ENCODE assay signal across 8 cellular contexts in genomic region chr3:122415104-122415744, GRCh38. TPM values are rescaled to one million over a fixed set of nuclear protein-coding genes. Genes with fewer than 3 reads are reported as not detected.
DNase-seq lines count a peak whose midpoint lies in the region; ATAC-seq and TF ChIP-seq lines count a peak whose summit lies in the region.

No MANE protein-coding gene starts in this region.

- H3K4me3 ChIP-seq in mesodermal cell (ENCODE audit: extremely low read depth, insufficient read depth, low read length, poor library complexity, severe bottlenecking) (peak overlapping the region; percentile 95), suprapubic skin (peak overlapping the region; percentile 59)

- H3K4me3 Mint-ChIP-seq in T-helper 2 cell treated with Interferon-gamma antibody and Interleukin-4, amounts not matched to agents 5 μg/mL and 100 μg/mL, for 36 hours, result peak overlapping the region; percentile 99

- H3K27ac ChIP-seq in mesodermal cell (ENCODE audit: low read depth, low read length, severe bottlenecking) (peak overlapping the region; percentile 55), suprapubic skin (peak overlapping the region; percentile 87)

- peaks cover 32% of the 10 kb centered on the region for H3K4me1 Mint-ChIP-seq in T-helper 2 cell treated with Interferon-gamma antibody and Interleukin-4, amounts not matched to agents 5 μg/mL and 100 μg/mL, for 36 hours (ENCODE audit: low read depth)

- no peaks in the 10 kb centered on the region for H3K36me3 ChIP-seq in mesodermal cell (ENCODE audit: control insufficient read depth, insufficient read depth, low read length)
- peaks cover 7% of the 10 kb centered on the region for H3K36me3 ChIP-seq in suprapubic skin

- peaks cover 3% of the 10 kb centered on the region for H3K27me3 Mint-ChIP-seq in T-helper 2 cell treated with Interferon-gamma antibody and Interleukin-4, amounts not matched to agents 5 μg/mL and 100 μg/mL, for 36 hours (ENCODE audit: low read depth)

- WGBS in mesodermal cell (ENCODE audit: insufficient coverage in 2 of 2), 2 experiments, result 28 to 29% methylated on average over 10 of the region's 10 CpGs
- 23% methylated on average over 10 of the region's 10 CpGs for WGBS in suprapubic skin

- no peaks in the 10 kb centered on the region for H3K27me3 ChIP-seq in suprapubic skin

- H3K9me3 Mint-ChIP-seq in T-helper 2 cell treated with Interferon-gamma antibody and Interleukin-4, amounts not matched to agents 5 μg/mL and 100 μg/mL, for 36 hours, result no peaks in the 10 kb centered on the region

- no peak for TF ChIP-seq EP300 in suprapubic skin (IDR thresholded peaks at IDR 0.05)

- ATAC-seq in HG03139 (IDR thresholded peaks at IDR 0.05; ENCODE audit: unreplicated experiment), result peak; percentile 47

- no peaks in the 10 kb centered on the region for H3K4me1 ChIP-seq in mesodermal cell (ENCODE audit: control insufficient read depth, insufficient read depth, low read length, poor library complexity, severe bottlenecking)
- H3K4me1 ChIP-seq in suprapubic skin, result peaks cover 30% of the 10 kb centered on the region

- H3K9me3 ChIP-seq in mesodermal cell (ENCODE audit: control insufficient read depth, low read length) (no peaks in the 10 kb centered on the region), suprapubic skin (no peaks in the 10 kb centered on the region)

- no peak for TF ChIP-seq CTCF in suprapubic skin (IDR thresholded peaks at IDR 0.05)

- peak overlapping the region; percentile 100 for H3K27ac Mint-ChIP-seq in T-helper 2 cell treated with Interferon-gamma antibody and Interleukin-4, amounts not matched to agents 5 μg/mL and 100 μg/mL, for 36 hours

- DNase-seq in activated naive CD4-positive, alpha-beta T cell treated with Interleukin-2 at 50 U/mL for 16 hours, result peak; percentile 43
- DNase-seq in activated naive CD4-positive, alpha-beta T cell (lab: John Stamatoyannopoulos, UW), result no peak
- DNase-seq in T-helper 2 cell treated with Interferon-gamma antibody and Interleukin-4, amounts not matched to agents 5 μg/mL and 100 μg/mL, for 36 hours (ENCODE audit: low spot score), result peak; percentile 39
- DNase-seq in ecto neural progenitor cell (ENCODE audit: low spot score), result peak; percentile 50
- DNase-seq in suprapubic skin (ENCODE audit: low spot score in 2 of 2), result no peak
- DNase-seq in OCI-M1 (lab: John Stamatoyannopoulos, UW), result no peak

- peaks cover 29% of the 10 kb centered on the region for H3K36me3 Mint-ChIP-seq in T-helper 2 cell treated with Interferon-gamma antibody and Interleukin-4, amounts not matched to agents 5 μg/mL and 100 μg/mL, for 36 hours (ENCODE audit: low read depth)

- TF ChIP-seq POLR2A in suprapubic skin (IDR thresholded peaks at IDR 0.05), result no peak

RNA-seq across cellular contexts. Expression of gene WDR5B, which starts 0.6 kb away (rescaled TPM):
- polyA plus RNA-seq in mesodermal cell (2013, experiment 1 of 2), result 5.5 TPM
- polyA plus RNA-seq in mesodermal cell (2013, experiment 2 of 2), result 6.3 TPM
- total RNA-seq in suprapubic skin, result 1 to 10 TPM; 2.5 to 6.6 (median 3.9) TPM

RNA-seq across cellular contexts. Expression of gene FAM162A, which starts 31.2 kb away (rescaled TPM):
- 26.8 TPM for polyA plus RNA-seq in mesodermal cell (2013, experiment 1 of 2)
- 27.1 TPM for polyA plus RNA-seq in mesodermal cell (2013, experiment 2 of 2)
- 10 to 100 TPM; 28.6 to 40.3 (median 33.4) TPM for total RNA-seq in suprapubic skin

RNA-seq across cellular contexts. Expression of gene MIX23, which starts 32.2 kb away (rescaled TPM):
- polyA plus RNA-seq in mesodermal cell (2013, experiment 1 of 2), result 48.4 TPM
- polyA plus RNA-seq in mesodermal cell (2013, experiment 2 of 2), result 47.1 TPM
- total RNA-seq in suprapubic skin, result 10 to 100 TPM; 10.2 to 40.1 (median 22.7) TPM

Comparison
In these comparisons a context has a peak if more than half of its experiments do, and no peak if none do; other contexts are left out.
1. DNase-seq: peak in activated naive CD4-positive, alpha-beta T cell treated with Interleukin-2 at 50 U/mL for 16 hours (single experiment), T-helper 2 cell treated with Interferon-gamma antibody and Interleukin-4, amounts not matched to agents 5 μg/mL and 100 μg/mL, for 36 hours (single experiment) and ecto neural progenitor cell (single experiment); none in activated naive CD4-positive, alpha-beta T cell (0 of 4), suprapubic skin (0 of 2) and OCI-M1 (single experiment).